8 cellular contexts compared by ENCODE assay signal in genomic region chr6:125952764-125953501, GRCh38. TPM values are rescaled to one million over a fixed set of nuclear protein-coding genes. Genes with fewer than 3 reads are reported as not detected.
DNase-seq lines count a peak whose midpoint lies in the region; ATAC-seq and TF ChIP-seq lines count a peak whose summit lies in the region.

No MANE protein-coding gene starts in this region.

- peaks cover 3% of the 10 kb centered on the region; the same call in 1 of the 2 replicates for H3K36me3 ChIP-seq in DOHH2 (ENCODE audit: control insufficient read depth, low read length)
- H3K36me3 ChIP-seq in WERI-Rb-1 = no peaks in the 10 kb centered on the region

- H3K9me3 Mint-ChIP-seq in stimulated activated effector memory CD8-positive, alpha-beta T cell treated with anti-CD3 and anti-CD28 coated beads, Interleukin-12 subunit alpha, Interleukin-12 subunit beta, amount 100 ng/mL, for 72 hours = no peaks in the 10 kb centered on the region

- no peaks in the 10 kb centered on the region for H3K9me2 ChIP-seq in DOHH2 (replicated peaks; ENCODE audit: control insufficient read depth, low read length)

- no peaks in the 10 kb centered on the region for H3K9me3 ChIP-seq in DOHH2 (ENCODE audit: control insufficient read depth, insufficient read depth, low read length)
- H3K9me3 ChIP-seq in WERI-Rb-1 (ENCODE audit: severe bottlenecking) = no peaks in the 10 kb centered on the region

- no peak overlapping the region for H3K27ac ChIP-seq in DOHH2 (ENCODE audit: low read depth, low read length)
- H3K27ac ChIP-seq in WERI-Rb-1 = no peak overlapping the region

- peaks cover 15% of the 10 kb centered on the region for H3K4me1 ChIP-seq in DOHH2 (ENCODE audit: control insufficient read depth, low read length)

- H3K4me2 ChIP-seq in DOHH2 (ENCODE audit: low read length) = peak overlapping the region; percentile 13; the same call in 1 of the 2 replicates

- DNase-seq in HT-29 (ENCODE audit: low spot score) (peak; percentile 62), WERI-Rb-1 (peak; percentile 40), kidney tubule cell (ENCODE audit: low spot score) (peak; percentile 34)
- DNase-seq in stimulated activated effector memory CD8-positive, alpha-beta T cell treated with anti-CD3 and anti-CD28 coated beads, Interleukin-12 subunit alpha, Interleukin-12 subunit beta, amount 100 ng/mL, for 72 hours (ENCODE audit: low spot score in 2 of 2) = no peak

- no peaks in the 10 kb centered on the region for H4K20me1 ChIP-seq in DOHH2 (ENCODE audit: control insufficient read depth, insufficient read depth, low read depth, low read length)

- no peak overlapping the region for H3K27ac Mint-ChIP-seq in stimulated activated effector memory CD8-positive, alpha-beta T cell treated with anti-CD3 and anti-CD28 coated beads, Interleukin-12 subunit alpha, Interleukin-12 subunit beta, amount 100 ng/mL, for 72 hours

- no peak overlapping the region for H3K4me3 ChIP-seq in DOHH2 (ENCODE audit: low read length)
- no peak overlapping the region for H3K4me3 ChIP-seq in WERI-Rb-1 (ENCODE audit: low read depth, low read length)

- TF ChIP-seq CTCF in DOHH2 (IDR thresholded peaks at IDR 0.05; ENCODE audit: low read depth, low read length, poor library complexity, severe bottlenecking) (peak; percentile 26), WERI-Rb-1 (IDR thresholded peaks at IDR 0.05; ENCODE audit: low read depth, low read length) (peak; percentile 57)

- no peaks in the 10 kb centered on the region for H3K36me3 Mint-ChIP-seq in stimulated activated effector memory CD8-positive, alpha-beta T cell treated with anti-CD3 and anti-CD28 coated beads, Interleukin-12 subunit alpha, Interleukin-12 subunit beta, amount 100 ng/mL, for 72 hours

- peaks cover 12% of the 10 kb centered on the region for H3K79me2 ChIP-seq in DOHH2 (ENCODE audit: control insufficient read depth, low read length)

- no peak overlapping the region for H3K4me3 Mint-ChIP-seq in stimulated activated effector memory CD8-positive, alpha-beta T cell treated with anti-CD3 and anti-CD28 coated beads, Interleukin-12 subunit alpha, Interleukin-12 subunit beta, amount 100 ng/mL, for 72 hours

- ATAC-seq in GM18867 (IDR thresholded peaks at IDR 0.05; ENCODE audit: unreplicated experiment) = no peak
- ATAC-seq in stimulated activated effector memory CD8-positive, alpha-beta T cell treated with anti-CD3 and anti-CD28 coated beads, Interleukin-12 subunit alpha, Interleukin-12 subunit beta, amount 100 ng/mL, for 72 hours = no peak
- no peak for ATAC-seq in GM21447 (IDR thresholded peaks at IDR 0.05; ENCODE audit: unreplicated experiment)
- ATAC-seq in HG03159 (IDR thresholded peaks at IDR 0.05; ENCODE audit: unreplicated experiment) = no peak

- H3K27me3 ChIP-seq in DOHH2 (ENCODE audit: control insufficient read depth, low read length) = no peaks in the 10 kb centered on the region
- no peaks in the 10 kb centered on the region for H3K27me3 ChIP-seq in WERI-Rb-1 (ENCODE audit: insufficient read depth, low read depth, severe bottlenecking)

- no peaks in the 10 kb centered on the region for H3F3A ChIP-seq in DOHH2 (ENCODE audit: control insufficient read depth, insufficient read depth)

- H3K4me1 Mint-ChIP-seq in stimulated activated effector memory CD8-positive, alpha-beta T cell treated with anti-CD3 and anti-CD28 coated beads, Interleukin-12 subunit alpha, Interleukin-12 subunit beta, amount 100 ng/mL, for 72 hours = peaks cover 6% of the 10 kb centered on the region

RNA-seq across cellular contexts. Expression of gene HINT3, which starts 3.6 kb away (rescaled TPM):
- total RNA-seq in HT-29 (2014; rRNA removed; shearing (Covaris generic)) = 7.1 and 8.9 TPM in 2 replicates

RNA-seq across cellular contexts. Expression of gene TRMT11, which starts 33.4 kb away (rescaled TPM):
- 13.8 and 16.6 TPM in 2 replicates for total RNA-seq in HT-29 (2014; rRNA removed; shearing (Covaris generic))

Comparison
In these comparisons a context has a peak if more than half of its experiments do, and no peak if none do; other contexts are left out.
1. DNase-seq: peak in HT-29 (single experiment), WERI-Rb-1 (single experiment) and kidney tubule cell (single experiment); none in stimulated activated effector memory CD8-positive, alpha-beta T cell treated with anti-CD3 and anti-CD28 coated beads, Interleukin-12 subunit alpha, Interleukin-12 subunit beta, amount 100 ng/mL, for 72 hours (0 of 2).